ENCODE assay signal across 7 cellular contexts in the genomic region with DNA sequence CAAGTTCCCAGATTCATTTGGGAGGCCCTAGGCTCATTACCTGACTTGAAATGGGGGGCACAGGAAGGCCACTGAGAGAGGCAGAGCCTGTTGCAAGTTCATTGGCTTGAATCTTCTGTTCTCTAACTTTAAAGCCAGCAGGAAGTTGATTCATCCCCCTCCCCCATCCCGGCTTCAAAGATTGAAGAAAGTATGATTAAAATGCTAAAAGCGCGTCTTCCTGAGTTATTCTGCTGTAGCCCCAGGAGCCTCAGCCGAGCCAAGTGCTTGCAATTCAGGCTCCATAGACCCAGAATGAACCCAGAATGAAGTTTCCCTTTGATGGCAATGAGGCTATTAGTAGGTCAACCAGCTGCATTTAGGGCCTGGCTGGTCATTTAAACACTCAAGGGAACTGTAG. TPM values are rescaled to one million over a fixed set of nuclear protein-coding genes. Genes with fewer than 3 reads are reported as not detected.
A peak's percentile ranks its signal among the peaks of the same experiment; 100 is the strongest.
DNase-seq lines count a peak whose midpoint lies in the region; ATAC-seq lines count a peak whose summit lies in the region.

No MANE protein-coding gene starts in this region.

- H3K27me3 Mint-ChIP-seq in stimulated activated naive CD8-positive, alpha-beta T cell treated with anti-CD3 and anti-CD28 coated beads, Interleukin-15, amount 100 ng/mL, for 72 hours: no peaks in the 10 kb centered on the region

- peaks cover 16% of the 10 kb centered on the region for H3K4me1 Mint-ChIP-seq in stimulated activated naive CD8-positive, alpha-beta T cell treated with anti-CD3 and anti-CD28 coated beads, Interleukin-15, amount 100 ng/mL, for 72 hours

- intact Hi-C loops in left cardiac atrium (cut with DNase I): no loop called here

- H3K4me3 Mint-ChIP-seq in stimulated activated naive CD8-positive, alpha-beta T cell treated with anti-CD3 and anti-CD28 coated beads, Interleukin-15, amount 100 ng/mL, for 72 hours: peak overlapping the region; percentile 42 to 57

- peak overlapping the region; percentile 27 to 52 for H3K27ac Mint-ChIP-seq in stimulated activated naive CD8-positive, alpha-beta T cell treated with anti-CD3 and anti-CD28 coated beads, Interleukin-15, amount 100 ng/mL, for 72 hours

- DNase-seq in LHCN-M2 (ENCODE audit: low read depth) (peak; percentile 56), activated T-helper 1 cell treated with Interleukin-2 at 50 U/mL for 16 hours (ENCODE audit: low read depth) (peak; percentile 12), left cardiac atrium (peak; percentile 55), UCSD-AML1 (lab: John Stamatoyannopoulos, UW; ENCODE audit: unreplicated experiment) (no peak), retina (no peak), NCI-H1930 (lab: John Stamatoyannopoulos, UW) (no peak)
- no peak for DNase-seq in stimulated activated naive CD8-positive, alpha-beta T cell treated with anti-CD3 and anti-CD28 coated beads, Interleukin-15, amount 100 ng/mL, for 72 hours

- no peaks in the 10 kb centered on the region for H3K9me3 Mint-ChIP-seq in stimulated activated naive CD8-positive, alpha-beta T cell treated with anti-CD3 and anti-CD28 coated beads, Interleukin-15, amount 100 ng/mL, for 72 hours

- ATAC-seq in left cardiac atrium: peak; percentile 70 to 71
- no peak for ATAC-seq in stimulated activated naive CD8-positive, alpha-beta T cell treated with anti-CD3 and anti-CD28 coated beads, Interleukin-15, amount 100 ng/mL, for 72 hours

RNA-seq across cellular contexts. Expression of a gene that starts 14.7 kb away (rescaled TPM):
- 8.8 and 11.2 TPM in 2 replicates for total RNA-seq in LHCN-M2 (2014; rRNA removed)
- 4.8 TPM for polyA plus RNA-seq in LHCN-M2 (2012)
- total RNA-seq in left cardiac atrium: 10 to 100 TPM; 11.8 to 29.0 TPM

RNA-seq across cellular contexts. Expression of a gene that starts 43.0 kb away (rescaled TPM):
- total RNA-seq in LHCN-M2 (2014; rRNA removed) (2.2 and 6.9 TPM in 2 replicates), left cardiac atrium (1 to 10 TPM; 2.2 to 2.7 TPM)
- 1.1 TPM for polyA plus RNA-seq in LHCN-M2 (2012)

Comparison
In these comparisons a context has a peak if more than half of its experiments do, and no peak if none do; other contexts are left out.
1. DNase-seq: peak in LHCN-M2 (single experiment), activated T-helper 1 cell treated with Interleukin-2 at 50 U/mL for 16 hours (single experiment) and left cardiac atrium (single experiment); none in stimulated activated naive CD8-positive, alpha-beta T cell treated with anti-CD3 and anti-CD28 coated beads, Interleukin-15, amount 100 ng/mL, for 72 hours (0 of 2), UCSD-AML1 (single experiment), retina (single experiment) and NCI-H1930 (0 of 2).